10 cellular contexts compared by ENCODE assay signal in the genomic region with DNA sequence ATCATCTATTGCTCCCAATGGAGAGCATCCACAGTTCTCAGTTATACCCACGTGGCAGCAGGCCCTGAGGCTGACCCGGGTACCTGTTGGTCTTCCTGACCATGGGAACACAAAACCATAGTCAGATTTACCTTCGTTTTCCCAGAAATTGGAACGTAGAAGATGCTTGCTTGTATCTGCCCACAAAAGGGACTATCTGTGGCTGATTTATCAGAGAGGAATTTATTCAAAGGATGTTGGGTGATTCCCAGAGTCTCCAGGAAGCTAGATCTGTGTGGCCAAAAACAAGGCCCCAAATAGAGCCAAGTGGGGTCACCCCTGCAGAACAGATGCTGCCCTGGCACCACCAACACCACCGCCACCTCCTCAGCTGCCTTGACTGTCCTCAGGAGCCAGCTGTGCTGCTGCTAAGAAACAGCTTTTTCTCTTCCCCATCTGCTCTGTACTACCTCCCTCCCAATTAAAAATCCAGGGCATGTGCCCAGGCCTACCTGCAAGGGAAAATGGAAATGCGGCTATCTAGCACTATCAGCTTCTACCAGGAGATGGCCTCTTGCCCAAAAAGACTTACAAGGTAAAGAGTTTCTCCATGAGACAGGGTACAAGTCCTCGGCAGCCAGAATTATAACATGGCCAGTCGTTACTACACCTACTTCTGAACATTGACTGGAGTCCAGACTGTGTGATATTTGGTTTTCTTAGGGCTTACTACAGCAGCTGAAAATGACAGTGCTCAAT.
DNase-seq lines count a peak whose midpoint lies in the region; ATAC-seq and TF ChIP-seq lines count a peak whose summit lies in the region.
"Had no signal": no experiment of that assay in that cellular context is flagged by ENCODE, and none has a peak within 500 bp of the region (broad histone marks: within the 10 kb centered on the region; RNA-seq: fewer than 3 reads in every experiment).

No MANE protein-coding gene starts in this region.

- CTCF ChIA-PET in MCF 10A (lab: Yijun Ruan, JAX) = interaction anchor here (0.5 to 8.2 kb wide), 12 partner anchors 14 to 1208 kb away, joined by 3 to 62 read pairs (median 4); no protein-coding TSS in a partner anchor

- POLR2A ChIA-PET in MCF 10A (lab: Yijun Ruan, JAX) = interaction anchor here (0.6 to 7.7 kb wide), 4 partner anchors 24 to 1192 kb away, joined by 3 to 124 read pairs (median 4); a partner anchor contains a TSS

- H3K4me1 Mint-ChIP-seq in MCF 10A (ENCODE audit: insufficient read depth, unreplicated experiment) = no peaks in the 10 kb centered on the region

- ATAC-seq in GM19467 (IDR thresholded peaks at IDR 0.05; ENCODE audit: unreplicated experiment) = no peak

- intact Hi-C loops in MCF 10A (cut with micrococcal nuclease) = loop anchor here (1.0 to 5.0 kb wide), 4 partner anchors 34 to 567 kb away; no protein-coding TSS in a partner anchor

- H3K27me3 Mint-ChIP-seq in MCF 10A (ENCODE audit: insufficient read depth, unreplicated experiment) = no peaks in the 10 kb centered on the region

- H3K9me3 Mint-ChIP-seq in MCF 10A (ENCODE audit: unreplicated experiment) = peaks cover 7% of the 10 kb centered on the region

- BruUV-seq in MCF 10A (replicated peaks; lab: Mats Ljungman, UMichigan) = no TSS peak

- H3K27ac Mint-ChIP-seq in MCF 10A (ENCODE audit: low read depth, unreplicated experiment) = peak overlapping the region; percentile 2

- H3K4me3 Mint-ChIP-seq in MCF 10A (ENCODE audit: unreplicated experiment) = no peak overlapping the region

- H3K36me3 Mint-ChIP-seq in MCF 10A (ENCODE audit: insufficient read depth, unreplicated experiment) = peaks cover 5% of the 10 kb centered on the region

- peak; percentile 28 for TF ChIP-seq CTCF in MCF 10A (IDR thresholded peaks at IDR 0.05; ENCODE audit: unreplicated experiment)

- DNase-seq in NCI-H2196 (lab: John Stamatoyannopoulos, UW; ENCODE audit: unreplicated experiment) (peak; percentile 45), NCI-H2196 treated with DMSO at 0.1 percent for 48 hours (lab: John Stamatoyannopoulos, UW; ENCODE audit: unreplicated experiment) (no peak), NCI-H1092 treated with DMSO at 0.1 percent for 48 hours (lab: John Stamatoyannopoulos, UW) (peak; percentile 45), MCF 10A (ENCODE audit: unreplicated experiment) (peak; percentile 56), renal cortical epithelial cell (ENCODE audit: low read depth) (peak; percentile 53), dedifferentiated amniotic fluid mesenchymal stem cell (ENCODE audit: extremely low spot score) (no peak)
- DNase-seq in stimulated activated CD4-positive, alpha-beta T cell treated with anti-CD3 and anti-CD28 coated beads, Interleukin-4, amount 100 ng/mL, for 24 hours = no peak
- DNase-seq: effector CD8-positive, alpha-beta T cell; stimulated activated CD4-positive, alpha-beta T cell treated with anti-CD3 and anti-CD28 coated beads, Interleukin-2, amount 100 ng/mL, for 48 hours had no signal

Comparison
In these comparisons a context has a peak if more than half of its experiments do, and no peak if none do; other contexts are left out.
1. DNase-seq: peak in NCI-H2196 (single experiment), NCI-H1092 treated with DMSO at 0.1 percent for 48 hours (single experiment), MCF 10A (single experiment) and renal cortical epithelial cell (single experiment); none in NCI-H2196 treated with DMSO at 0.1 percent for 48 hours (single experiment), dedifferentiated amniotic fluid mesenchymal stem cell (single experiment) and stimulated activated CD4-positive, alpha-beta T cell treated with anti-CD3 and anti-CD28 coated beads, Interleukin-4, amount 100 ng/mL, for 24 hours (single experiment).